In the genomic region with DNA sequence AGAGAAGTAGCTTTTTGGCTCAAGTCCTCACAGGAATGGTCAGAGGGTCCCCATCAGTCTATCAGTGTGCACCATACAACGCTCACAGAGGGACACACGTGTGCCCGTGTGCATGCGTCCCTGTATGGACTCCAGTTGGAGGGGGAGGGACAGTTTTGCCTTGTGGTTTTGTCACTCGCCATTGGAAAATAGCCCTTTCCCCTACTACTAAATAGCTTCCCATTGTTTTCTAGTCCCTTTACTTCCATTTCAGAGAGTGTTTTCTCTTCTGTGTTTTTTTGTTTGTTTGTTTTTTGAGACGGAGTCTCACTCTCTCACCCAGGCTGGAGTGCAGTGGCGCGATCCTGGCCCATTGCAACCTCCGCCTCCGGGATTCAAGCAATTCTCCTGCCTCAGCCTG, we compare ENCODE assay signal across 20 cellular contexts.
"Had no signal": no experiment of that assay in that cellular context is flagged by ENCODE, and none has a peak within 500 bp of the region (broad histone marks: within the 10 kb centered on the region; RNA-seq: fewer than 3 reads in every experiment).

No MANE protein-coding gene starts in this region.

- H3K27ac Mint-ChIP-seq: activated CD4-positive, alpha-beta memory T cell treated with anti-CD3 and anti-CD28 coated beads for 36 hours; activated T-cell treated with anti-CD3 and anti-CD28 coated beads, Interleukin-2, amount 50 U/mL, for 24 hours; progenitor cell of endocrine pancreas had no signal

- H3K27me3 ChIP-seq: brain microvascular endothelial cell, heart left ventricle, left lung, right atrium auricular region, tibial artery, uterus had no signal

- H3K9me3 Mint-ChIP-seq: activated CD4-positive, alpha-beta memory T cell treated with anti-CD3 and anti-CD28 coated beads for 36 hours; activated T-cell treated with anti-CD3 and anti-CD28 coated beads, Interleukin-2, amount 50 U/mL, for 24 hours had no signal

- DNase-seq: activated CD4-positive, alpha-beta memory T cell treated with anti-CD3 and anti-CD28 coated beads for 36 hours; activated CD4-positive, alpha-beta T cell treated with anti-CD3 and anti-CD28 coated beads for 1 hour; activated effector memory CD4-positive, alpha-beta T cell treated with anti-CD3 and anti-CD28 coated beads, Interleukin-2, amount 50 U/mL, for 16 hours; activated naive CD4-positive, alpha-beta T cell treated with anti-CD3 and anti-CD28 coated beads, Interleukin-2, amount 50 U/mL, for 16 hours; aorta; brain microvascular endothelial cell; central memory CD4-positive, alpha-beta T cell; cortex of kidney; erythroblast; foreskin melanocyte; heart left ventricle; kidney; left lung; stimulated activated CD4-positive, alpha-beta T cell treated with anti-CD3 and anti-CD28 coated beads, Interleukin-2, amount 100 ng/mL, for 24 hours; stimulated activated naive CD8-positive, alpha-beta T cell treated with anti-CD3 and anti-CD28 coated beads, Interleukin-15, Interleukin-2, amounts not matched to agents 100 U/mL and 50 U/mL, for 24 hours; tibial artery; uterus had no signal

- H3K4me3 Mint-ChIP-seq: activated T-cell treated with anti-CD3 and anti-CD28 coated beads, Interleukin-2, amount 50 U/mL, for 24 hours had no signal

- H3K9me3 ChIP-seq: heart left ventricle, left lung, right atrium auricular region, tibial artery, uterus had no signal

- H3K36me3 ChIP-seq: brain microvascular endothelial cell, heart left ventricle, left lung, right atrium auricular region, tibial artery, uterus had no signal

- H3K4me3 ChIP-seq: left lung, right atrium auricular region, tibial artery, uterus had no signal

- H3K36me3 Mint-ChIP-seq: activated CD4-positive, alpha-beta memory T cell treated with anti-CD3 and anti-CD28 coated beads for 36 hours had no signal

- H3K27ac ChIP-seq: brain microvascular endothelial cell, heart left ventricle, right atrium auricular region, tibial artery, uterus had no signal

- H3K4me1 ChIP-seq: tibial artery, uterus had no signal

- H3K27me3 Mint-ChIP-seq: activated CD4-positive, alpha-beta memory T cell treated with anti-CD3 and anti-CD28 coated beads for 36 hours; progenitor cell of endocrine pancreas had no signal
